ENCODE assay signal across 13 cellular contexts in genomic region chr5:9502435-9502834, GRCh38. TPM values are rescaled to one million over a fixed set of nuclear protein-coding genes. Genes with fewer than 3 reads are reported as not detected.
"Had no signal": no experiment of that assay in that cellular context is flagged by ENCODE, and none has a peak within 500 bp of the region (broad histone marks: within the 10 kb centered on the region; RNA-seq: fewer than 3 reads in every experiment).

No MANE protein-coding gene starts in this region.

- H3K9me3 ChIP-seq: stomach, thoracic aorta had no signal

- H3K36me3 ChIP-seq: stomach, thoracic aorta had no signal

- H3K4me1 ChIP-seq: stomach had no signal

- H3K4me3 ChIP-seq: stomach, thoracic aorta had no signal

- H3K27ac ChIP-seq: stomach, thoracic aorta had no signal

- FAIRE-seq: islet of Langerhans had no signal

- H3K27me3 ChIP-seq: stomach had no signal

- ATAC-seq: activated CD8-positive, alpha-beta memory T cell treated with anti-CD3 and anti-CD28 coated beads, Interleukin-2, amount 10 ng/mL, durations not matched to agents 7 days and 5 days; natural killer cell treated with Interleukin-12 subunit alpha and Interleukin-12 subunit beta and Interleukin-15 and Interleukin-18, amount 100 ng/mL, for 72 hours had no signal

- DNase-seq: activated CD4-positive, alpha-beta T cell treated with anti-CD3 and anti-CD28 coated beads, Interleukin-2, amount 50 U/mL, for 48 hours; activated CD4-positive, CD25-positive, alpha-beta regulatory T cell treated with anti-CD3 and anti-CD28 coated beads, Interleukin-2, amount 50 U/mL, for 72 hours; activated CD8-positive, alpha-beta memory T cell treated with anti-CD3 and anti-CD28 coated beads, Interleukin-2, amount 10 ng/mL, durations not matched to agents 7 days and 5 days; activated effector memory CD4-positive, alpha-beta T cell treated with anti-CD3 and anti-CD28 coated beads, Interleukin-2, amount 50 U/mL, for 16 hours; activated T-cell treated with anti-CD3 and anti-CD28 coated beads, Interleukin-2, amount 50 U/mL, for 24 hours; amygdala; cerebellar nuclear complex; dermis blood vessel endothelial cell; stomach; SW 1271 had no signal

RNA-seq across cellular contexts. Expression of gene SEMA5A, which starts 43.4 kb away (rescaled TPM):
- total RNA-seq: natural killer cell treated with Interleukin-12 subunit alpha and Interleukin-12 subunit beta and Interleukin-15 and Interleukin-18, amount 100 ng/mL, for 72 hours had no signal
